Comparison of ENCODE assay signal across 32 cellular contexts in genomic region chr1:52582116-52582696, GRCh38. TPM values are rescaled to one million over a fixed set of nuclear protein-coding genes. Genes with fewer than 3 reads are reported as not detected.
"Had no signal": no experiment of that assay in that cellular context is flagged by ENCODE, and none has a peak within 500 bp of the region (broad histone marks: within the 10 kb centered on the region; RNA-seq: fewer than 3 reads in every experiment).

No MANE protein-coding gene starts in this region.

- H3K27ac ChIP-seq: ascending aorta, breast epithelium, cardiac muscle cell, colonic mucosa, epithelial cell of prostate, esophagus squamous epithelium, gastroesophageal sphincter had no signal

- H3K27me3 Mint-ChIP-seq: activated CD4-positive, alpha-beta memory T cell treated with anti-CD3 and anti-CD28 coated beads, Interleukin-2, amount 10 ng/mL, durations not matched to agents 7 days and 5 days; activated CD4-positive, alpha-beta T cell treated with anti-CD3 and anti-CD28 coated beads, Interleukin-2, amount 10 ng/mL, durations not matched to agents 7 days and 5 days; activated T-cell treated with anti-CD3 and anti-CD28 coated beads, Interleukin-2, amount 50 U/mL, for 24 hours had no signal

- ATAC-seq: activated naive CD4-positive, alpha-beta T cell treated with anti-CD3 and anti-CD28 coated beads, Interleukin-2, amount 50 U/mL, for 72 hours; activated T-cell treated with anti-CD3 and anti-CD28 coated beads, Interleukin-2, amount 50 U/mL, for 72 hours; gastroesophageal sphincter had no signal

- H3K4me1 ChIP-seq: ascending aorta, breast epithelium, colonic mucosa, esophagus squamous epithelium, gastroesophageal sphincter had no signal

- H3K27me3 ChIP-seq: ascending aorta, breast epithelium, cardiac muscle cell, colonic mucosa, gastroesophageal sphincter had no signal

- H3K36me3 ChIP-seq: ascending aorta, breast epithelium, cardiac muscle cell, colonic mucosa, esophagus squamous epithelium, gastroesophageal sphincter had no signal

- H3K9me3 Mint-ChIP-seq: activated T-cell treated with anti-CD3 and anti-CD28 coated beads, Interleukin-2, amount 50 U/mL, for 24 hours; activated T-cell treated with anti-CD3 and anti-CD28 coated beads, Interleukin-2, amount 50 U/mL, for 72 hours; brain had no signal

- H3K27ac Mint-ChIP-seq: activated CD4-positive, alpha-beta memory T cell treated with anti-CD3 and anti-CD28 coated beads, Interleukin-2, amount 10 ng/mL, durations not matched to agents 7 days and 5 days; activated CD4-positive, alpha-beta T cell treated with anti-CD3 and anti-CD28 coated beads, Interleukin-2, amount 10 ng/mL, durations not matched to agents 7 days and 5 days; activated naive CD4-positive, alpha-beta T cell treated with anti-CD3 and anti-CD28 coated beads, Interleukin-2, amount 10 ng/mL, durations not matched to agents 7 days and 5 days; activated naive CD4-positive, alpha-beta T cell treated with anti-CD3 and anti-CD28 coated beads, Interleukin-2, amount 50 U/mL, for 72 hours; activated naive CD8-positive, alpha-beta T cell treated with anti-CD3 and anti-CD28 coated beads, Interleukin-2, amount 10 ng/mL, durations not matched to agents 7 days and 5 days; activated T-cell treated with anti-CD3 and anti-CD28 coated beads, Interleukin-2, amount 50 U/mL, for 24 hours; activated T-cell treated with anti-CD3 and anti-CD28 coated beads, Interleukin-2, amount 50 U/mL, for 72 hours; brain had no signal

- H3K9me3 ChIP-seq: ascending aorta, breast epithelium, colonic mucosa, esophagus squamous epithelium, gastroesophageal sphincter had no signal

- H3K4me3 Mint-ChIP-seq: activated CD4-positive, alpha-beta memory T cell treated with anti-CD3 and anti-CD28 coated beads, Interleukin-2, amount 10 ng/mL, durations not matched to agents 7 days and 5 days; activated CD4-positive, alpha-beta T cell treated with anti-CD3 and anti-CD28 coated beads, Interleukin-2, amount 10 ng/mL, durations not matched to agents 7 days and 5 days; activated naive CD4-positive, alpha-beta T cell treated with anti-CD3 and anti-CD28 coated beads, Interleukin-2, amount 10 ng/mL, durations not matched to agents 7 days and 5 days; activated naive CD8-positive, alpha-beta T cell treated with anti-CD3 and anti-CD28 coated beads, Interleukin-2, amount 10 ng/mL, durations not matched to agents 7 days and 5 days; activated T-cell treated with anti-CD3 and anti-CD28 coated beads, Interleukin-2, amount 50 U/mL, for 24 hours; activated T-cell treated with anti-CD3 and anti-CD28 coated beads, Interleukin-2, amount 50 U/mL, for 72 hours; brain had no signal

- H3K36me3 Mint-ChIP-seq: activated naive CD4-positive, alpha-beta T cell treated with anti-CD3 and anti-CD28 coated beads, Interleukin-2, amount 50 U/mL, for 72 hours; brain had no signal

- DNase-seq: activated CD4-positive, alpha-beta memory T cell treated with anti-CD3 and anti-CD28 coated beads, Interleukin-2, amount 10 ng/mL, durations not matched to agents 7 days and 5 days; activated CD4-positive, alpha-beta T cell treated with anti-CD3 and anti-CD28 coated beads for 1 hour; activated CD4-positive, alpha-beta T cell treated with anti-CD3 and anti-CD28 coated beads for 4 hours; activated CD4-positive, alpha-beta T cell treated with anti-CD3 and anti-CD28 coated beads, Interleukin-2, amount 10 ng/mL, durations not matched to agents 7 days and 5 days; activated CD4-positive, alpha-beta T cell treated with anti-CD3 and anti-CD28 coated beads, Interleukin-2, amount 50 U/mL, for 4 hours; activated CD8-positive, alpha-beta memory T cell treated with anti-CD3 and anti-CD28 coated beads, Interleukin-2, amount 50 U/mL, for 48 hours; activated gamma-delta T cell; activated naive CD4-positive, alpha-beta T cell; activated naive CD4-positive, alpha-beta T cell treated with anti-CD3 and anti-CD28 coated beads, Interleukin-2, amount 10 ng/mL, durations not matched to agents 7 days and 5 days; activated naive CD8-positive, alpha-beta T cell treated with anti-CD3 and anti-CD28 coated beads, Interleukin-2, amount 10 ng/mL, durations not matched to agents 7 days and 5 days; activated T-cell treated with anti-CD3 and anti-CD28 coated beads for 4 hours; activated T-cell treated with anti-CD3 and anti-CD28 coated beads, Interleukin-2, amount 50 U/mL, for 24 hours; activated T-cell treated with anti-CD3 and anti-CD28 coated beads, Interleukin-2, amount 50 U/mL, for 72 hours; central memory CD4-positive, alpha-beta T cell; cerebellar nuclear complex; colonic mucosa; effector CD8-positive, alpha-beta T cell; esophagus squamous epithelium; foreskin melanocyte; T-helper 2 cell had no signal

- H3K4me3 ChIP-seq: ascending aorta, breast epithelium, cardiac muscle cell, colonic mucosa, esophagus squamous epithelium, gastroesophageal sphincter had no signal

RNA-seq across cellular contexts. Expression of gene SHISAL2A, which starts 50.8 kb away (rescaled TPM):
- total RNA-seq: ascending aorta, cardiac muscle cell, dermis microvascular lymphatic vessel endothelial cell, endothelial cell of umbilical vein, fibroblast of lung, fibroblast of villous mesenchyme, gastroesophageal sphincter, glomerular endothelial cell had no signal
- polyA plus RNA-seq: cardiac muscle cell, endothelial cell of umbilical vein, fibroblast of lung had no signal
